Comparison of ENCODE assay signal across 23 cellular contexts in the genomic region with DNA sequence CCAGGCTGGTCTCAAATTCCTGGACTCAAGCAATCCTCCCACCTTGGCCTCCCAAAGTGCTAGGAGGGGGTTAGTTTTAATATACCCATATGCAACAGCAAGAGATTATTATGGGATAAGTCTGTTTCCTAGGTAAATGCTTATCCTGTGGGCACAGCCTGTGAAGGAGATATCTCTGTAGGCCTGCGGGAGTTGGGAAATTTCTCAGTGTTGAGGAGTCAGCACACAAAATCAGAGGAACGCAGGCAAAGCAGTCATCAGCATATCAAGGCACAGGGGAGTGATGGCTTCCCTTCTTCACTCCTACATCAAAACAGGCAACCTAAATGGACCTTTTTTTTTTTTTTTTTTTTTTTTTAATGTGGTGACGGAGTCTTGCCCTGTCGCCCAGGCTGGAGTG.
"Had no signal": no experiment of that assay in that cellular context is flagged by ENCODE, and none has a peak within 500 bp of the region (broad histone marks: within the 10 kb centered on the region; RNA-seq: fewer than 3 reads in every experiment).

No MANE protein-coding gene starts in this region.

- DNase-seq: cortex of kidney; effector CD8-positive, alpha-beta T cell; effector memory CD8-positive, alpha-beta T cell; esophagus squamous epithelium; foreskin fibroblast; foreskin melanocyte; gastrocnemius medialis; glutamatergic neuron; head of caudate nucleus; heart right ventricle; hippocampal formation; left cardiac atrium; left ventricle myocardium superior; lower lobe of right lung; mesendoderm; midbrain had no signal

- ATAC-seq: esophagus mucosa had no signal

- FAIRE-seq: endometrium, islet of Langerhans, keratinocyte had no signal

- H3K36me3 ChIP-seq: colonic mucosa, esophagus squamous epithelium, gastrocnemius medialis, heart right ventricle, left lung, lower lobe of right lung had no signal

- H3K27me3 ChIP-seq: colonic mucosa, esophagus squamous epithelium, gastrocnemius medialis, heart right ventricle, left lung had no signal

- H3K9me3 ChIP-seq: colonic mucosa, esophagus squamous epithelium, gastrocnemius medialis, heart right ventricle, left lung, lower lobe of right lung had no signal

- H3K4me3 ChIP-seq: colonic mucosa, esophagus squamous epithelium, gastrocnemius medialis, heart right ventricle, left lung, lower lobe of right lung had no signal

- H3K27ac ChIP-seq: epithelial cell of prostate, esophagus squamous epithelium, heart right ventricle had no signal
